15 cellular contexts compared by ENCODE assay signal in genomic region chr12:121533391-121534090, GRCh38. TPM values are rescaled to one million over a fixed set of nuclear protein-coding genes. Genes with fewer than 3 reads are reported as not detected.
DNase-seq lines count a peak whose midpoint lies in the region; ATAC-seq and TF ChIP-seq lines count a peak whose summit lies in the region.
"Had no signal": no experiment of that assay in that cellular context is flagged by ENCODE, and none has a peak within 500 bp of the region (broad histone marks: within the 10 kb centered on the region; RNA-seq: fewer than 3 reads in every experiment).

No MANE protein-coding gene starts in this region.

- H3K27ac ChIP-seq in lower lobe of right lung = peak overlapping the region; percentile 80
- peak overlapping the region; percentile 55 to 81 (median 67) for H3K27ac ChIP-seq in thyroid gland
- H3K27ac ChIP-seq: VCaP had no signal

- H3K4me1 ChIP-seq in lower lobe of right lung = peaks cover 75% of the 10 kb centered on the region
- peaks cover 35 to 57% of the 10 kb centered on the region in 2 donors for H3K4me1 ChIP-seq in thyroid gland

- peak overlapping the region; percentile 15 for H3K27ac Mint-ChIP-seq in activated naive CD4-positive, alpha-beta T cell treated with anti-CD3 and anti-CD28 coated beads for 36 hours
- peak overlapping the region in 1 of 2 donors; percentile 50 for H3K27ac Mint-ChIP-seq in activated naive CD4-positive, alpha-beta T cell treated with anti-CD3 and anti-CD28 coated beads, Interleukin-2, amount 50 U/mL, for 72 hours
- H3K27ac Mint-ChIP-seq in activated CD4-positive, alpha-beta memory T cell treated with anti-CD3 and anti-CD28 coated beads, Interleukin-2, amount 10 ng/mL, durations not matched to agents 7 days and 5 days = peak overlapping the region; percentile 40

- no peaks in the 10 kb centered on the region for H3K27me3 Mint-ChIP-seq in activated naive CD4-positive, alpha-beta T cell treated with anti-CD3 and anti-CD28 coated beads for 36 hours (ENCODE audit: low read depth)
- H3K27me3 Mint-ChIP-seq in activated CD4-positive, alpha-beta memory T cell treated with anti-CD3 and anti-CD28 coated beads, Interleukin-2, amount 10 ng/mL, durations not matched to agents 7 days and 5 days = no peaks in the 10 kb centered on the region

- 39 to 52% methylated on average over 17 of the region's 17 CpGs for WGBS in thyroid gland, 2 donors

- peaks cover 63% of the 10 kb centered on the region for H3K4me1 Mint-ChIP-seq in activated naive CD4-positive, alpha-beta T cell treated with anti-CD3 and anti-CD28 coated beads for 36 hours (ENCODE audit: low read depth)
- H3K4me1 Mint-ChIP-seq in activated CD4-positive, alpha-beta memory T cell treated with anti-CD3 and anti-CD28 coated beads, Interleukin-2, amount 10 ng/mL, durations not matched to agents 7 days and 5 days = peaks cover 69% of the 10 kb centered on the region

- DNase-seq in activated naive CD4-positive, alpha-beta T cell treated with anti-CD3 and anti-CD28 coated beads for 36 hours = no peak
- no peak for DNase-seq in activated naive CD4-positive, alpha-beta T cell treated with anti-CD3 and anti-CD28 coated beads, Interleukin-2, amount 50 U/mL, for 72 hours (ENCODE audit: low spot score in 2 of 2)
- DNase-seq in activated CD4-positive, alpha-beta memory T cell treated with anti-CD3 and anti-CD28 coated beads, Interleukin-2, amount 10 ng/mL, durations not matched to agents 7 days and 5 days = no peak
- DNase-seq in lower lobe of right lung = peak; percentile 64
- DNase-seq in thyroid gland = peak; percentile 69 to 85
- no peak for DNase-seq in NCI-H446 (lab: John Stamatoyannopoulos, UW)
- DNase-seq in NCI-H2029 treated with DMSO at 0.1 percent for 48 hours (lab: John Stamatoyannopoulos, UW) = no peak
- DNase-seq in MG63 = no peak
- DNase-seq: ACHN; central memory CD4-positive, alpha-beta T cell; DMS79 treated with DMSO at 0.1 percent for 48 hours; erythroblast; NCI-H1105 treated with DMSO at 0.1 percent for 48 hours; NCI-H526 had no signal

- no peak for ATAC-seq in activated naive CD4-positive, alpha-beta T cell treated with anti-CD3 and anti-CD28 coated beads, Interleukin-2, amount 50 U/mL, for 72 hours
- ATAC-seq in lower lobe of right lung = no peak

- H3K4me3 ChIP-seq in lower lobe of right lung = no peak overlapping the region
- no peak overlapping the region for H3K4me3 ChIP-seq in thyroid gland (replicated peaks in 1 of 3)
- no peak overlapping the region for H3K4me3 ChIP-seq in MG63

- no peak overlapping the region for H3K4me3 Mint-ChIP-seq in activated naive CD4-positive, alpha-beta T cell treated with anti-CD3 and anti-CD28 coated beads for 36 hours
- H3K4me3 Mint-ChIP-seq in activated CD4-positive, alpha-beta memory T cell treated with anti-CD3 and anti-CD28 coated beads, Interleukin-2, amount 10 ng/mL, durations not matched to agents 7 days and 5 days = no peak overlapping the region

- TF ChIP-seq POLR2A in thyroid gland (IDR thresholded peaks at IDR 0.05) = no peak

- H3K9me3 ChIP-seq in lower lobe of right lung = no peaks in the 10 kb centered on the region
- H3K9me3 ChIP-seq in thyroid gland = no peaks in the 10 kb centered on the region
- H3K9me3 ChIP-seq in MG63 = no peaks in the 10 kb centered on the region

- no peaks in the 10 kb centered on the region for H3K27me3 ChIP-seq in lower lobe of right lung (ENCODE audit: low read depth)
- H3K27me3 ChIP-seq in thyroid gland = no peaks in the 10 kb centered on the region
- no peaks in the 10 kb centered on the region for H3K27me3 ChIP-seq in MG63

- H3K36me3 Mint-ChIP-seq in activated naive CD4-positive, alpha-beta T cell treated with anti-CD3 and anti-CD28 coated beads for 36 hours (ENCODE audit: low read depth) = peaks cover 3% of the 10 kb centered on the region
- H3K36me3 Mint-ChIP-seq in activated naive CD4-positive, alpha-beta T cell treated with anti-CD3 and anti-CD28 coated beads, Interleukin-2, amount 50 U/mL, for 72 hours = peaks cover 0 to 15% of the 10 kb centered on the region in 2 donors
- H3K36me3 Mint-ChIP-seq in activated CD4-positive, alpha-beta memory T cell treated with anti-CD3 and anti-CD28 coated beads, Interleukin-2, amount 10 ng/mL, durations not matched to agents 7 days and 5 days (ENCODE audit: low read depth) = peaks cover 37% of the 10 kb centered on the region

- intact Hi-C loops in activated naive CD4-positive, alpha-beta T cell treated with anti-CD3 and anti-CD28 coated beads for 36 hours (cut with micrococcal nuclease) = loop anchor here (1.0 to 2.0 kb wide), 4 partner anchors 33 to 139 kb away; partner anchors contain the start of gene KDM2B
- intact Hi-C loops in lower lobe of right lung (cut with DNase I) (no loop called here), thyroid gland (cut with DNase I) (no loop called here)

- H3K36me3 ChIP-seq in lower lobe of right lung (peaks cover 6% of the 10 kb centered on the region), thyroid gland (no peaks in the 10 kb centered on the region), MG63 (no peaks in the 10 kb centered on the region; the same call in 1 of the 2 replicates)

- CTCF ChIA-PET in activated naive CD4-positive, alpha-beta T cell treated with anti-CD3 and anti-CD28 coated beads for 36 hours (lab: Charles Lee) = interaction anchor here (0.6 to 1.3 kb wide), 3 partner anchors 34 to 103 kb away, joined by 3 to 5 read pairs (median 5); no protein-coding TSS in a partner anchor
- CTCF ChIA-PET in activated CD4-positive, alpha-beta memory T cell treated with anti-CD3 and anti-CD28 coated beads, Interleukin-2, amount 10 ng/mL, durations not matched to agents 7 days and 5 days (lab: Charles Lee) = no interaction called here

- POLR2A ChIA-PET in activated CD4-positive, alpha-beta memory T cell treated with anti-CD3 and anti-CD28 coated beads, Interleukin-2, amount 10 ng/mL, durations not matched to agents 7 days and 5 days (lab: Charles Lee) = interaction anchor here (1.0 to 1.8 kb wide), 2 partner anchors 46 to 269 kb away, joined by 3 to 4 read pairs; no protein-coding TSS in a partner anchor

- no peaks in the 10 kb centered on the region for H3K9me3 Mint-ChIP-seq in activated naive CD4-positive, alpha-beta T cell treated with anti-CD3 and anti-CD28 coated beads for 36 hours
- no peaks in the 10 kb centered on the region for H3K9me3 Mint-ChIP-seq in activated naive CD4-positive, alpha-beta T cell treated with anti-CD3 and anti-CD28 coated beads, Interleukin-2, amount 50 U/mL, for 72 hours
- no peaks in the 10 kb centered on the region for H3K9me3 Mint-ChIP-seq in activated CD4-positive, alpha-beta memory T cell treated with anti-CD3 and anti-CD28 coated beads, Interleukin-2, amount 10 ng/mL, durations not matched to agents 7 days and 5 days

- TF ChIP-seq CTCF in lower lobe of right lung (IDR thresholded peaks at IDR 0.05) (no peak), thyroid gland (IDR thresholded peaks at IDR 0.05) (no peak)

RNA-seq across cellular contexts. Expression of gene KDM2B, which starts 47.3 kb away (rescaled TPM):
- total RNA-seq in activated naive CD4-positive, alpha-beta T cell treated with anti-CD3 and anti-CD28 coated beads for 36 hours = 10 to 100 TPM; 22.7 to 23.8 TPM
- total RNA-seq in activated naive CD4-positive, alpha-beta T cell treated with anti-CD3 and anti-CD28 coated beads, Interleukin-2, amount 50 U/mL, for 72 hours = 10 to 100 TPM; 28.9 to 66.8 TPM
- 10 to 100 TPM; 59.8 to 62.6 TPM for total RNA-seq in activated CD4-positive, alpha-beta memory T cell treated with anti-CD3 and anti-CD28 coated beads, Interleukin-2, amount 10 ng/mL, durations not matched to agents 7 days and 5 days
- total RNA-seq in lower lobe of right lung (36.8 TPM), thyroid gland (10 to 100 TPM; 15.5 to 32.1 (median 21.2) TPM)
- 18.1 and 30.1 TPM in 2 replicates for total RNA-seq in MG63 (2014; rRNA removed; shearing (Covaris generic); ENCODE audit: low replicate concordance)

Comparison
In these comparisons a context has a peak if more than half of its experiments do, and no peak if none do; other contexts are left out.
1. DNase-seq: peak in lower lobe of right lung (single experiment) and thyroid gland (2 of 2); none in activated naive CD4-positive, alpha-beta T cell treated with anti-CD3 and anti-CD28 coated beads for 36 hours (single experiment), activated naive CD4-positive, alpha-beta T cell treated with anti-CD3 and anti-CD28 coated beads, Interleukin-2, amount 50 U/mL, for 72 hours (0 of 2), activated CD4-positive, alpha-beta memory T cell treated with anti-CD3 and anti-CD28 coated beads, Interleukin-2, amount 10 ng/mL, durations not matched to agents 7 days and 5 days (single experiment), NCI-H446 (0 of 2), NCI-H2029 treated with DMSO at 0.1 percent for 48 hours (single experiment) and MG63 (single experiment).